In the genomic region with DNA sequence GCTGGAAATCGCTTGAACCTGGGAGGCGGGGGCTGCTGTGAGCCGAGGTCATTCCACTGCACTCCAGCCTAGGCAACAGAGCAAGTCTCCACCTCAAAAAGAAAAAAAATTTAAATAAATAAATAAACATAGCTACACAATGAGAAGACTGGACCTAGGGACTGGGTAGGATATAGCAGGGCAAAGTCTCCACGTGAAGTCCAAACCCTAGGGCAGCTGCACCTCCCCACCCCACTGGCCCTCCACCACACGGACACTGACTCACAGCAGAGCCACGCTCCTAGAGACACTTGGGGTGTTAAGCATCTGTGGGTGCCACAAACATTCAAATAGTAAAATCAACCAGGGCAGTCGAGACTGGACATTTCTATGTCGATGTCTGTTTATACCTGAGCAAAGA, we compare ENCODE assay signal across 1 cellular context.
TF ChIP-seq lines count a peak whose summit lies in the region.

No MANE protein-coding gene starts in this region.

TF ChIP-seq in IMR-90, 13 proteins besides CTCF, POLR2A, EP300 and RAD21:
- no peak for TF ChIP-seq CHD1 (IDR thresholded peaks at IDR 0.05; ENCODE audit: low read depth, low read length)
- no peak for TF ChIP-seq USF2 (IDR thresholded peaks at IDR 0.05; ENCODE audit: low read depth, low read length)
- TF ChIP-seq MAZ (IDR thresholded peaks at IDR 0.05; ENCODE audit: borderline replicate concordance, low read depth, low read length) = no peak
- no peak for TF ChIP-seq MAFK (IDR thresholded peaks at IDR 0.05; ENCODE audit: low read depth, low read length)
- TF ChIP-seq, protein P1, sequence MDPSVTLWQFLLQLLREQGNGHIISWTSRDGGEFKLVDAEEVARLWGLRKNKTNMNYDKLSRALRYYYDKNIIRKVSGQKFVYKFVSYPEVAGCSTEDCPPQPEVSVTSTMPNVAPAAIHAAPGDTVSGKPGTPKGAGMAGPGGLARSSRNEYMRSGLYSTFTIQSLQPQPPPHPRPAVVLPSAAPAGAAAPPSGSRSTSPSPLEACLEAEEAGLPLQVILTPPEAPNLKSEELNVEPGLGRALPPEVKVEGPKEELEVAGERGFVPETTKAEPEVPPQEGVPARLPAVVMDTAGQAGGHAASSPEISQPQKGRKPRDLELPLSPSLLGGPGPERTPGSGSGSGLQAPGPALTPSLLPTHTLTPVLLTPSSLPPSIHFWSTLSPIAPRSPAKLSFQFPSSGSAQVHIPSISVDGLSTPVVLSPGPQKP (IDR thresholded peaks at IDR 0.05; ENCODE audit: borderline replicate concordance, low read depth, low read length) = no peak
- TF ChIP-seq BHLHE40 (IDR thresholded peaks at IDR 0.05; ENCODE audit: low read depth, low read length) = no peak
